Comparison of ENCODE assay signal across 9 cellular contexts in the genomic region with DNA sequence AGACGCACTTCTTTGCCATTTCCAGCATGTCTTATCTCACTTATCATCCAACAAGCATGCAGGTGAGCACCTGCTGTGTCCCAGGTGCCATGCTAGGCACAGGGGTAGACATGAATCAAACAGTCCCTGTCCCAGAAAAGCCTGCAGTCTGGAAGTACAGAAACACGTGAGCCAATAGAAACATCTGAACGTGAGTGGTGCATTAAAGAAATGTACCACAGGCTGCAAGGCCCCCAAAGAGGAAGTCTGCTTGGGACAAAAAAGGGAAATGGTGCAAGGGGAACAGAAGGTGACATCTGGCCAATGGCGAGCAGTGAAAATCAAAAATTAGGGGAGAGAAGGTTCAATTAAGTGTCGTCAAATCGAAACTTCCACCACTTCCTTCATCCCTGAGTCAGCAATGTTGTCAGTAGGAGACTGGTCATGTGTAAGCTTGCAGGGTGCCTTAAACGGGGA. TPM values are rescaled to one million over a fixed set of nuclear protein-coding genes. Genes with fewer than 3 reads are reported as not detected.
DNase-seq lines count a peak whose midpoint lies in the region; ATAC-seq, FAIRE-seq and TF ChIP-seq lines count a peak whose summit lies in the region.
"Had no signal": no experiment of that assay in that cellular context is flagged by ENCODE, and none has a peak within 500 bp of the region (broad histone marks: within the 10 kb centered on the region; RNA-seq: fewer than 3 reads in every experiment).

No MANE protein-coding gene starts in this region.

- H3K4me2 ChIP-seq in OCI-LY7 (ENCODE audit: low read length) (peak overlapping the region; percentile 69), HepG2 (ENCODE audit: low read depth, low read length) (peak overlapping the region; percentile 64)

- no peak for TF ChIP-seq POLR2A in HepG2 (IDR thresholded peaks at IDR 0.05; ENCODE audit: insufficient read depth in 1 of 2, low read depth in 2 of 2, low read length in 2 of 2)

- H3K4me1 Mint-ChIP-seq in HFFc6 (ENCODE audit: low read depth): peaks cover 25% of the 10 kb centered on the region

- H3K27ac Mint-ChIP-seq in HFFc6: no peak overlapping the region

- no peaks in the 10 kb centered on the region for H3K79me2 ChIP-seq in OCI-LY7 (ENCODE audit: insufficient read depth, low read depth, low read length)
- H3K79me2 ChIP-seq in HepG2 (ENCODE audit: insufficient read depth, low read length): no peaks in the 10 kb centered on the region

- BruUV-seq in OCI-LY7 (replicated peaks; lab: Mats Ljungman, UMichigan): no TSS peak
- BruUV-seq in HepG2 (replicated peaks; lab: Mats Ljungman, UMichigan): no TSS peak

- no peaks in the 10 kb centered on the region for H3K36me3 Mint-ChIP-seq in HFFc6 (ENCODE audit: low read depth)

- in situ Hi-C loops in HepG2 (cut with HindIII; ENCODE audit: extremely low pct_ligation_motif_present, low pct_unique_long_range_greater_than_20kb): no loop called here

- H3K27me3 Mint-ChIP-seq in HFFc6 (ENCODE audit: insufficient read depth): no peaks in the 10 kb centered on the region; the same call in 1 of the 2 replicates

- H3K4me3 Mint-ChIP-seq in HFFc6: no peak overlapping the region; the same call in 1 of the 2 replicates

- DNase-seq in GDM1 (lab: John Stamatoyannopoulos, UW): peak; percentile 73
- no peak for DNase-seq in HFFc6
- DNase-seq in OCI-LY7 (ENCODE audit: low spot score): peak; percentile 72
- no peak for DNase-seq in HepG2 (ENCODE audit: low spot score)
- DNase-seq in NCI-H187 (lab: John Stamatoyannopoulos, UW): no peak
- no peak for DNase-seq in omental fat pad (ENCODE audit: low spot score)
- no peak for DNase-seq in NCI-H1105 treated with DMSO at 0.1 percent for 48 hours (lab: John Stamatoyannopoulos, UW)
- DNase-seq in amniotic stem cell (lab: John Stamatoyannopoulos, UW): no peak

- CTCF ChIA-PET in OCI-LY7 (lab: Charles Lee; ENCODE audit: unreplicated experiment) (interaction anchor here (0.6 to 1.1 kb wide), 2 partner anchors 9 to 79 kb away, joined by 3 read pairs; no protein-coding TSS in a partner anchor), HepG2 (lab: Yijun Ruan, JAX; ENCODE audit: low intra/inter-chr PET ratio, low total read pairs) (interaction anchor here (0.9 to 2.4 kb wide), 10 partner anchors 72 to 468 kb away, joined by 3 to 22 read pairs (median 6); no protein-coding TSS in a partner anchor)

- H3K27me3 ChIP-seq in HepG2 (ENCODE audit: control insufficient read depth in 1 of 2, insufficient read depth in 2 of 2, low read length in 2 of 2): peaks cover 0 to 14% of the 10 kb centered on the region in 2 experiments; a peak in 1 of 5 replicates
- H3K27me3 ChIP-seq: tibial artery had no signal

- H3K4me1 ChIP-seq in OCI-LY7 (ENCODE audit: insufficient read depth, low read length, poor library complexity, severe bottlenecking) (peaks cover 40% of the 10 kb centered on the region), HepG2 (ENCODE audit: insufficient read depth, low read length) (peaks cover 46% of the 10 kb centered on the region)

- H4K20me1 ChIP-seq in OCI-LY7 (ENCODE audit: insufficient read depth, low read length) (no peaks in the 10 kb centered on the region), HepG2 (ENCODE audit: insufficient read depth, low read length) (no peaks in the 10 kb centered on the region)

- intact Hi-C loops in OCI-LY7 (cut with micrococcal nuclease; ENCODE audit: unreplicated experiment) (loop anchor here (1.0 kb wide), 2 partner anchors 398 to 818 kb away; no protein-coding TSS in a partner anchor), HepG2 (cut with micrococcal nuclease; ENCODE audit: unreplicated experiment) (loop anchor here (1.0 to 2.0 kb wide), 7 partner anchors 67 to 468 kb away; no protein-coding TSS in a partner anchor)

- 8% methylated on average over 7 of the region's 7 CpGs for WGBS in HepG2 (ENCODE audit: low lambda C conversion rate)

- no peaks in the 10 kb centered on the region for H3K9me2 ChIP-seq in OCI-LY7 (ENCODE audit: insufficient read depth, low read length)

- H2AFZ ChIP-seq in OCI-LY7 (ENCODE audit: low read length) (peak overlapping the region; percentile 96), HepG2 (ENCODE audit: low read length) (no peak overlapping the region)

- H3K9ac ChIP-seq in HepG2 (ENCODE audit: insufficient read depth, low read depth, low read length): no peak overlapping the region

- no peak for TF ChIP-seq RAD21 in HepG2 (CRISPR knock-in tag; IDR thresholded peaks at IDR 0.05)

- H3K4me3 ChIP-seq in OCI-LY7 (ENCODE audit: low read depth, low read length, poor library complexity, severe bottlenecking) (peak overlapping the region; percentile 32), HepG2 (replicated peaks in 1 of 3; ENCODE audit: insufficient read depth in 1 of 3, low read depth in 2 of 3, low read length in 3 of 3) (no peak overlapping the region)
- H3K4me3 ChIP-seq: tibial artery had no signal

- H3K9me3 Mint-ChIP-seq in HFFc6: no peaks in the 10 kb centered on the region

- POLR2A ChIA-PET in OCI-LY7 (lab: Charles Lee): interaction anchor here (0.6 to 1.4 kb wide), 5 partner anchors 9 to 1234 kb away, joined by 3 to 6 read pairs (median 3); no protein-coding TSS in a partner anchor
- POLR2A ChIA-PET in HepG2 (lab: Yijun Ruan, JAX): interaction anchor here (1.5 kb wide), 1 partner anchor 164 kb away, joined by 3 read pairs; the partner anchor contains the start of gene EPAS1

- no peaks in the 10 kb centered on the region for H3K36me3 ChIP-seq in OCI-LY7 (ENCODE audit: insufficient read depth, low read length)
- no peaks in the 10 kb centered on the region for H3K36me3 ChIP-seq in HepG2 (replicated peaks in 1 of 2; ENCODE audit: control insufficient read depth in 1 of 2, insufficient read depth in 2 of 2, low read length in 2 of 2)
- H3K36me3 ChIP-seq: tibial artery had no signal

- TF ChIP-seq EP300 in HepG2 (IDR thresholded peaks at IDR 0.05; ENCODE audit: low read depth in 2 of 2, low read length in 2 of 2): no peak
- TF ChIP-seq EP300 in HepG2 (CRISPR knock-in tag; IDR thresholded peaks at IDR 0.05; ENCODE audit: borderline replicate concordance): no peak

- H3K27ac ChIP-seq in OCI-LY7 (ENCODE audit: low read depth, low read length, poor library complexity, severe bottlenecking) (peak overlapping the region; percentile 57), HepG2 (ENCODE audit: extremely low read length, insufficient read depth, low read length) (no peak overlapping the region)
- H3K27ac ChIP-seq: tibial artery had no signal

- ATAC-seq in HepG2 (peak; percentile 20), omental fat pad (ENCODE audit: low FRiP score) (no peak)

- H3K9me3 ChIP-seq in OCI-LY7 (ENCODE audit: low read length): no peaks in the 10 kb centered on the region
- no peaks in the 10 kb centered on the region for H3K9me3 ChIP-seq in HepG2 (ENCODE audit: low read length)
- H3K9me3 ChIP-seq: tibial artery had no signal

- FAIRE-seq in HepG2 (lab: Jason Lieb, UNC): no peak

- TF ChIP-seq CTCF in HFFc6 (IDR thresholded peaks at IDR 0.05): peak; percentile 23
- TF ChIP-seq CTCF in OCI-LY7 (conservative IDR thresholded peaks at IDR 0.05; ENCODE audit: low read length): peak; percentile 59; the same call in 1 of the 2 replicates
- TF ChIP-seq CTCF in HepG2 (CRISPR knock-in tag; IDR thresholded peaks at IDR 0.05): no peak
- no peak for TF ChIP-seq CTCF in omental fat pad (IDR thresholded peaks at IDR 0.05)

TF ChIP-seq in HepG2, 621 proteins besides CTCF, POLR2A, EP300 and RAD21 (continues in another document):
- TF ChIP-seq MAFK (conservative IDR thresholded peaks at IDR 0.05 in 1 of 2, IDR thresholded peaks at IDR 0.05 in 1 of 2; ENCODE audit: low read length in 2 of 2) (peak; percentile 86 to 89), TARDBP (CRISPR knock-in tag; IDR thresholded peaks at IDR 0.05) (peak; percentile 68), ZNF430 (CRISPR knock-in tag; IDR thresholded peaks at IDR 0.05) (0 out of 2 replicates have a peak, but pooled peaks have one; percentile 12), ZNF772 (CRISPR knock-in tag; IDR thresholded peaks at IDR 0.05) (0 out of 2 replicates have a peak, but pooled peaks have one; percentile 44)
- TF ChIP-seq, protein P1, sequence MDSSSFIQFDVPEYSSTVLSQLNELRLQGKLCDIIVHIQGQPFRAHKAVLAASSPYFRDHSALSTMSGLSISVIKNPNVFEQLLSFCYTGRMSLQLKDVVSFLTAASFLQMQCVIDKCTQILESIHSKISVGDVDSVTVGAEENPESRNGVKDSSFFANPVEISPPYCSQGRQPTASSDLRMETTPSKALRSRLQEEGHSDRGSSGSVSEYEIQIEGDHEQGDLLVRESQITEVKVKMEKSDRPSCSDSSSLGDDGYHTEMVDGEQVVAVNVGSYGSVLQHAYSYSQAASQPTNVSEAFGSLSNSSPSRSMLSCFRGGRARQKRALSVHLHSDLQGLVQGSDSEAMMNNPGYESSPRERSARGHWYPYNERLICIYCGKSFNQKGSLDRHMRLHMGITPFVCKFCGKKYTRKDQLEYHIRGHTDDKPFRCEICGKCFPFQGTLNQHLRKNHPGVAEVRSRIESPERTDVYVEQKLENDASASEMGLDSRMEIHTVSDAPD (CRISPR knock-in tag; IDR thresholded peaks at IDR 0.05): 0 out of 2 replicates have a peak, but pooled peaks have one; percentile 64

RNA-seq across cellular contexts. Expression of gene TMEM247, which starts 17.6 kb away (rescaled TPM):
- total RNA-seq in HFFc6 (2021; fragmentation: NEBNext Ultra II Directional; extraction: Animal tissue kit (Norgen Biotek cat#: 25700)): not detected
- total RNA-seq in OCI-LY7 (2014; rRNA removed; shearing (Covaris generic)): not detected in 2 replicates
- not detected in 2 replicates for total RNA-seq in OCI-LY7 (2022)
- not detected in 2 replicates for total RNA-seq in HepG2 (2016; rRNA removed; fragmentation: Illumina TruSeq; extraction: Trizol)
- not detected in 2 replicates for total RNA-seq in HepG2 (2016; cell fraction: cytosol; rRNA removed; fragmentation: Illumina TruSeq; extraction: Trizol; ENCODE audit: low read depth)
- total RNA-seq in HepG2 (2016; cell fraction: insoluble cytoplasmic fraction; rRNA removed; fragmentation: Illumina TruSeq; extraction: Trizol): not detected in 2 replicates
- total RNA-seq in HepG2 (2016; cell fraction: membrane; rRNA removed; fragmentation: Illumina TruSeq; extraction: Trizol): not detected in 2 replicates
- not detected in 2 replicates for total RNA-seq in HepG2 (2016; cell fraction: nucleus; rRNA removed; fragmentation: Illumina TruSeq; extraction: Trizol)
- polyA plus RNA-seq in HepG2 (2011; rRNA removed): not detected in 2 replicates
- polyA plus RNA-seq in HepG2 (2011; cell fraction: cytosol; rRNA removed): not detected in 2 replicates
- not detected in 2 replicates for polyA plus RNA-seq in HepG2 (2011; cell fraction: nucleus; rRNA removed)
- polyA plus RNA-seq in HepG2 (2012): not detected in 2 replicates
- polyA plus RNA-seq in HepG2 (2016; cell fraction: cytosol; fragmentation: Illumina TruSeq; extraction: Trizol; ENCODE audit: low read depth): not detected in 2 replicates
- polyA plus RNA-seq in HepG2 (2016; cell fraction: insoluble cytoplasmic fraction; fragmentation: Illumina TruSeq; extraction: Trizol; ENCODE audit: low read depth): not detected in 2 replicates
- not detected in 2 replicates for polyA plus RNA-seq in HepG2 (2016; cell fraction: membrane; fragmentation: Illumina TruSeq; extraction: Trizol; ENCODE audit: low read depth)
- polyA plus RNA-seq in HepG2 (2016; cell fraction: nucleus; fragmentation: Illumina TruSeq; extraction: Trizol; ENCODE audit: insufficient read depth, low read depth): not detected in 2 replicates
- not detected in 2 replicates for polyA minus RNA-seq in HepG2 (2011; rRNA and poly(A)+ RNA removed; ENCODE audit: low replicate concordance)
- not detected in 2 replicates for polyA minus RNA-seq in HepG2 (2011; cell fraction: cytosol; rRNA and poly(A)+ RNA removed)
- not detected in 2 replicates for polyA minus RNA-seq in HepG2 (2011; cell fraction: nucleus; rRNA and poly(A)+ RNA removed)
- total RNA-seq in omental fat pad: not detected

Comparison
In these comparisons a context has a peak if more than half of its experiments do, and no peak if none do; other contexts are left out.
1. DNase-seq: peak in GDM1 (single experiment) and OCI-LY7 (single experiment); none in HFFc6 (single experiment), HepG2 (single experiment), NCI-H187 (0 of 2), omental fat pad (single experiment), NCI-H1105 treated with DMSO at 0.1 percent for 48 hours (single experiment) and amniotic stem cell (single experiment).
2. CTCF ChIP-seq: peak in HFFc6 (single experiment) and OCI-LY7 (single experiment); none in HepG2 (single experiment) and omental fat pad (0 of 3).